ENCODE assay signal across 1 cellular context in the genomic region with DNA sequence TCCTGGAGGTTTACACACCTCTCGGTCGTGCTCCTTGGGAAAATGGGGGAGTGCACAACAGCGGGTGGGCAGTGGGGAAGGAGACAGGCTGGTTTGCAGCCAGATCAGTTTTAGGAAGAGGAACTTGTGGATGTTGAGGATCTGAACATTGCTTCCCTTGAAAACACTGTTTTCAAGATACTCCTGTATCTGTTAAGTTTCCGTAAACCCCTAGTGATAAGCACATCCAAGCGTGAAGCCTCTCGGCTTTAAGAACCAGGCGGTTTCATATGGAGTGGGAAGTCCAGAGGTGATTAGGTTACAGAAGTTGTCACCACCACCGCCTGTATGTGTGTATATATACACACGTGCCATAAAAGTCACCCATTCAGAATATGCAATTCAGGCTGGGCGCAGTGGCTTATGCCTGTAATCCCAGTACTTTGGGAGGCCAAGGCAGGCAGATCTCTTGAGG.
A peak's percentile ranks its signal among the peaks of the same experiment; 100 is the strongest.
TF ChIP-seq lines count a peak whose summit lies in the region.

No MANE protein-coding gene starts in this region.

TF ChIP-seq in HEK293, 187 proteins besides CTCF, POLR2A, EP300 and RAD21 (continued from another document and continues in another):
- TF ChIP-seq ZNF449 (tag by site-specific recombination; IDR thresholded peaks at IDR 0.05) (peak; percentile 16; the same call in 1 of the 2 replicates), ZNF571 (tag by site-specific recombination; IDR thresholded peaks at IDR 0.05) (no peak), ZNF350 (tag by site-specific recombination; IDR thresholded peaks at IDR 0.05) (no peak), BCL11A (tag by site-specific recombination; IDR thresholded peaks at IDR 0.05; ENCODE audit: low read depth) (no peak), HOXC10 (CRISPR knock-in tag; IDR thresholded peaks at IDR 0.05) (no peak), ZNF623 (tag by site-specific recombination; IDR thresholded peaks at IDR 0.05) (no peak), ZNF24 (tag by site-specific recombination; IDR thresholded peaks at IDR 0.05) (no peak), ZNF701 (tag by site-specific recombination; IDR thresholded peaks at IDR 0.05) (no peak), ZNF645 (tag by site-specific recombination; IDR thresholded peaks at IDR 0.05) (no peak), ZNF292 (tag by site-specific recombination; IDR thresholded peaks at IDR 0.05; ENCODE audit: borderline replicate concordance, low read depth) (no peak), ZNF341 (tag by site-specific recombination; IDR thresholded peaks at IDR 0.05; ENCODE audit: low read depth) (no peak), ZNF169 (tag by site-specific recombination; IDR thresholded peaks at IDR 0.05) (no peak), HIC1 (tag by site-specific recombination; IDR thresholded peaks at IDR 0.05) (no peak), MZF1 (tag by site-specific recombination; IDR thresholded peaks at IDR 0.05; ENCODE audit: borderline replicate concordance) (no peak), YY2 (tag by site-specific recombination; IDR thresholded peaks at IDR 0.05) (no peak), KLF17 (tag by site-specific recombination; IDR thresholded peaks at IDR 0.05) (no peak), ZNF155 (tag by site-specific recombination; IDR thresholded peaks at IDR 0.05) (no peak), ZBTB49 (tag by site-specific recombination; IDR thresholded peaks at IDR 0.05; ENCODE audit: low read depth) (no peak), SCRT2 (tag by site-specific recombination; IDR thresholded peaks at IDR 0.05) (no peak), ZBTB21 (tag by site-specific recombination; IDR thresholded peaks at IDR 0.05) (no peak), ZNF157 (tag by site-specific recombination; IDR thresholded peaks at IDR 0.05) (no peak), OVOL3 (tag by site-specific recombination; IDR thresholded peaks at IDR 0.05) (no peak), ZFP37 (tag by site-specific recombination; IDR thresholded peaks at IDR 0.05) (no peak), PRDM1 (tag by site-specific recombination; IDR thresholded peaks at IDR 0.05) (no peak), ZNF202 (tag by site-specific recombination; IDR thresholded peaks at IDR 0.05; ENCODE audit: borderline replicate concordance) (no peak), TSHZ1 (tag by site-specific recombination; IDR thresholded peaks at IDR 0.05; ENCODE audit: borderline replicate concordance) (no peak), REST (tag by site-specific recombination; IDR thresholded peaks at IDR 0.05) (no peak), ZNF624 (tag by site-specific recombination; IDR thresholded peaks at IDR 0.05) (no peak), ZNF555 (tag by site-specific recombination; conservative IDR thresholded peaks at IDR 0.05) (no peak), ZNF133 (tag by site-specific recombination; IDR thresholded peaks at IDR 0.05) (no peak), ZNF560 (tag by site-specific recombination; IDR thresholded peaks at IDR 0.05; ENCODE audit: borderline replicate concordance) (no peak), ZNF658 (tag by site-specific recombination; IDR thresholded peaks at IDR 0.05) (no peak), IKZF3 (tag by site-specific recombination; IDR thresholded peaks at IDR 0.05) (peak; percentile 34; the same call in 1 of the 2 replicates), WT1 (tag by site-specific recombination; IDR thresholded peaks at IDR 0.05) (no peak)
- TF ChIP-seq, protein P1, sequence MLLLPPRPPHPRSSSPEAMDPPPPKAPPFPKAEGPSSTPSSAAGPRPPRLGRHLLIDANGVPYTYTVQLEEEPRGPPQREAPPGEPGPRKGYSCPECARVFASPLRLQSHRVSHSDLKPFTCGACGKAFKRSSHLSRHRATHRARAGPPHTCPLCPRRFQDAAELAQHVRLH (tag by site-specific recombination; IDR thresholded peaks at IDR 0.05), result no peak
- TF ChIP-seq, protein P2, sequence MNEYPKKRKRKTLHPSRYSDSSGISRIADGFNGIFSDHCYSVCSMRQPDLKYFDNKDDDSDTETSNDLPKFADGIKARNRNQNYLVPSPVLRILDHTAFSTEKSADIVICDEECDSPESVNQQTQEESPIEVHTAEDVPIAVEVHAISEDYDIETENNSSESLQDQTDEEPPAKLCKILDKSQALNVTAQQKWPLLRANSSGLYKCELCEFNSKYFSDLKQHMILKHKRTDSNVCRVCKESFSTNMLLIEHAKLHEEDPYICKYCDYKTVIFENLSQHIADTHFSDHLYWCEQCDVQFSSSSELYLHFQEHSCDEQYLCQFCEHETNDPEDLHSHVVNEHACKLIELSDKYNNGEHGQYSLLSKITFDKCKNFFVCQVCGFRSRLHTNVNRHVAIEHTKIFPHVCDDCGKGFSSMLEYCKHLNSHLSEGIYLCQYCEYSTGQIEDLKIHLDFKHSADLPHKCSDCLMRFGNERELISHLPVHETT (tag by site-specific recombination; IDR thresholded peaks at IDR 0.05), result no peak
- TF ChIP-seq, protein P3, sequence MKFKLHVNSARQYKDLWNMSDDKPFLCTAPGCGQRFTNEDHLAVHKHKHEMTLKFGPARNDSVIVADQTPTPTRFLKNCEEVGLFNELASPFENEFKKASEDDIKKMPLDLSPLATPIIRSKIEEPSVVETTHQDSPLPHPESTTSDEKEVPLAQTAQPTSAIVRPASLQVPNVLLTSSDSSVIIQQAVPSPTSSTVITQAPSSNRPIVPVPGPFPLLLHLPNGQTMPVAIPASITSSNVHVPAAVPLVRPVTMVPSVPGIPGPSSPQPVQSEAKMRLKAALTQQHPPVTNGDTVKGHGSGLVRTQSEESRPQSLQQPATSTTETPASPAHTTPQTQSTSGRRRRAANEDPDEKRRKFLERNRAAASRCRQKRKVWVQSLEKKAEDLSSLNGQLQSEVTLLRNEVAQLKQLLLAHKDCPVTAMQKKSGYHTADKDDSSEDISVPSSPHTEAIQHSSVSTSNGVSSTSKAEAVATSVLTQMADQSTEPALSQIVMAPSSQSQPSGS (tag by site-specific recombination; IDR thresholded peaks at IDR 0.05; ENCODE audit: low read depth), result no peak
